2 cellular contexts compared by ENCODE assay signal in genomic region chr6:33078442-33078841, GRCh38.
TF ChIP-seq lines count a peak whose summit lies in the region.

No MANE protein-coding gene starts in this region.

TF ChIP-seq in WTC11, 78 proteins besides CTCF, POLR2A, EP300 and RAD21:
- TF ChIP-seq SMAD4 (CRISPR knock-in tag; IDR thresholded peaks at IDR 0.05) (no peak), PRRX2 (CRISPR knock-in tag; IDR thresholded peaks at IDR 0.05) (no peak), GTF2I (CRISPR knock-in tag; conservative IDR thresholded peaks at IDR 0.05) (no peak)

TF ChIP-seq in HepG2, 621 proteins besides CTCF, POLR2A, EP300 and RAD21:
- TF ChIP-seq ZNF280B (CRISPR knock-in tag; IDR thresholded peaks at IDR 0.05; ENCODE audit: borderline replicate concordance) (no peak), TAF1 (CRISPR knock-in tag; IDR thresholded peaks at IDR 0.05) (no peak), IRX3 (CRISPR knock-in tag; IDR thresholded peaks at IDR 0.05; ENCODE audit: borderline replicate concordance, low read depth) (no peak)
